ENCODE assay signal across 9 cellular contexts in the genomic region with DNA sequence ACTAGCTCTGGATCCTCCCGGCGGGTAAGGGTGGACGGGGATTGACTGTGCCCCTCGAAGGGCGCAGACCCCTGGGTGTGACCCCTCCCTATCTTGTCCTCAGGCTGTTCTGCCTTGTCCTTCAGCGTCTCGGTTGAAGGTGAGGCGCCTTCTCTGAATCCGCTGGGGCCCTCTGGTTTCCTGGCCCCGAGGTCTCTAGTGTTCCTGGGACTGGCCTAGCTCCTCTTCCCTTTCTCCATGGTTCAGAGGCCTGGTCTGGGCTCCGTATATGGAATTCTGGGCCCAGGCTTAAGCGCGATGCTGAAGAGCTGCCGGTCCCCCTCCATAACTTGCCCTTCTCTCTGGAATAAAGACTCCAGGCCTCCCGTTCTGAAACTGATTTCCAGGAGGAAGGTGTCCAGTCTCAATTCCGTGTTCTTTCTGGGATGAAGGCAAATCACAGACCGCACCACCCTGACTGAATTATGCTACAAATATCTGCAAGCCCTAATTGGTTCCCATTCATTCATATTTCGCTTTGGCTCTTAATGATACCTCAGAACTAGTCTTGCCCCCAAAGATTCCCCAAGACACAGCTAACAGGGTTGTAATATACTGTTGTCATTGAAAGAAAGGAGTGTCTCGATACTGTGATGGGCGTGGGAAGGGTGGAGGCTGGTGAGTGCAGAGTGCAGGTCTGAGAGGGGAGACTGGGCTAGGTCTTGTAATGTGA. TPM values are rescaled to one million over a fixed set of nuclear protein-coding genes. Genes with fewer than 3 reads are reported as not detected.
DNase-seq lines count a peak whose midpoint lies in the region; ATAC-seq and TF ChIP-seq lines count a peak whose summit lies in the region.
"Had no signal": no experiment of that assay in that cellular context is flagged by ENCODE, and none has a peak within 500 bp of the region (broad histone marks: within the 10 kb centered on the region; RNA-seq: fewer than 3 reads in every experiment).

No MANE protein-coding gene starts in this region.

- DNase-seq in EH (ENCODE audit: low read depth), result peak; percentile 35
- no peak for DNase-seq in astrocyte of the spinal cord (ENCODE audit: low read depth, low spot score)
- DNase-seq in right lobe of liver, result no peak
- peak; percentile 28 for DNase-seq in transverse colon
- DNase-seq in NCI-H1105 treated with DMSO at 0.1 percent for 48 hours (lab: John Stamatoyannopoulos, UW), result no peak
- no peak for DNase-seq in NCI-H2029 treated with DMSO at 0.1 percent for 48 hours (lab: John Stamatoyannopoulos, UW)
- DNase-seq in KBM-7, result no peak

- H3K27ac ChIP-seq in right lobe of liver, result peak overlapping the region; percentile 74 to 84 (median 76)
- H3K27ac ChIP-seq in transverse colon, result peak overlapping the region; percentile 85 to 90 (median 88)

- ATAC-seq in HG03159 (IDR thresholded peaks at IDR 0.05; ENCODE audit: unreplicated experiment), result peak; percentile 26
- ATAC-seq in right lobe of liver, result peak in 2 of 4 donors; percentile 1 to 3

- H3K4me1 ChIP-seq in right lobe of liver (peaks cover 0 to 35% (median 8%) of the 10 kb centered on the region in 4 donors), transverse colon (peaks cover 17 to 27% (median 21%) of the 10 kb centered on the region in 4 donors)

- H3K27me3 ChIP-seq in right lobe of liver (no peaks in the 10 kb centered on the region), transverse colon (no peaks in the 10 kb centered on the region)

- 22% methylated on average over 9 of the region's 20 CpGs for WGBS in right lobe of liver (ENCODE audit: insufficient coverage, low coverage, low lambda C conversion rate, missing lambda C conversion rate)
- 5 to 18% methylated on average over 8 to 20 of the region's 20 CpGs for WGBS in transverse colon (ENCODE audit: low coverage in 1 of 2), 2 donors

- H3K36me3 ChIP-seq in right lobe of liver, result peaks cover 0 to 27% (median 12%) of the 10 kb centered on the region in 4 donors
- H3K36me3 ChIP-seq in transverse colon, result peaks cover 0 to 22% (median 7%) of the 10 kb centered on the region in 4 donors

- no peak for TF ChIP-seq POLR2A in right lobe of liver (IDR thresholded peaks at IDR 0.05)
- no peak for TF ChIP-seq POLR2A in transverse colon (IDR thresholded peaks at IDR 0.05)

- no peaks in the 10 kb centered on the region for H3K9me3 ChIP-seq in right lobe of liver
- no peaks in the 10 kb centered on the region for H3K9me3 ChIP-seq in transverse colon

- no peak for TF ChIP-seq EP300 in transverse colon (IDR thresholded peaks at IDR 0.05; ENCODE audit: low read depth)

- peak overlapping the region; percentile 93 for H3K4me3 ChIP-seq in astrocyte of the spinal cord (ENCODE audit: low read depth, low read length)
- peak overlapping the region; percentile 67 to 97 (median 96) for H3K4me3 ChIP-seq in right lobe of liver
- H3K4me3 ChIP-seq in transverse colon, result peak overlapping the region; percentile 75 to 96 (median 87)

- no peak for TF ChIP-seq CTCF in astrocyte of the spinal cord (IDR thresholded peaks at IDR 0.05; ENCODE audit: low read depth, low read length)
- no peak for TF ChIP-seq CTCF in right lobe of liver (IDR thresholded peaks at IDR 0.05)
- TF ChIP-seq CTCF in transverse colon (IDR thresholded peaks at IDR 0.05), result no peak

- intact Hi-C loops in right lobe of liver (cut with DNase I), result no loop called here
- intact Hi-C loops in transverse colon (cut with DNase I; ENCODE audit: low total_unique reads), result no loop called here

- in situ Hi-C loops in astrocyte of the spinal cord (cut with HindIII; ENCODE audit: low sequenced_read_pairs) (no loop called here), transverse colon (cut with MboI; ENCODE audit: low pct_ligation_motif_present in 1 of 4, low pct_unique_long_range_greater_than_20kb in 1 of 4, low sequenced_read_pairs in 3 of 4) (no loop called here), KBM-7 (cut with MboI; ENCODE audit: low pct_unique_long_range_greater_than_20kb, low sequenced_read_pairs) (no loop called here)

RNA-seq across cellular contexts. Expression of a gene that starts 0.7 kb away (rescaled TPM):
- total RNA-seq in right lobe of liver (10 to 100 TPM; 16.2 to 25.4 (median 19.5) TPM), transverse colon (100 to 1,000 TPM in 2 of 4 donors, 10 to 100 TPM in 2; 76.4 to 162 (median 105) TPM)

RNA-seq across cellular contexts. Expression of a gene that starts 11.1 kb away (rescaled TPM):
- total RNA-seq in right lobe of liver, result under 1 TPM in 1 of 6 experiments, not detected in 5; 0.84 TPM
- 1 to 10 TPM in 1 of 4 donors, not detected in 3; 2.5 TPM for total RNA-seq in transverse colon
- total RNA-seq: SK-MEL-5 had no signal

RNA-seq across cellular contexts. Expression of a gene that starts 19.5 kb away (rescaled TPM):
- total RNA-seq in right lobe of liver, result 10 to 100 TPM in 4 of 6 experiments, 1 to 10 TPM in 2; 6.7 to 22.6 (median 13.2) TPM
- total RNA-seq in transverse colon, result 100 to 1,000 TPM in 1 of 4 donors, 10 to 100 TPM in 3; 24.1 to 132 (median 56.2) TPM

RNA-seq across cellular contexts. Expression of a gene that starts 26.1 kb away (rescaled TPM):
- 10 to 100 TPM; 12.2 to 21.1 (median 18.2) TPM for total RNA-seq in right lobe of liver
- total RNA-seq in transverse colon, result 100 to 1,000 TPM in 2 of 4 donors, 10 to 100 TPM in 2; 58.2 to 248 (median 100) TPM

RNA-seq across cellular contexts. Expression of a gene that starts 26.9 kb away (rescaled TPM):
- total RNA-seq in right lobe of liver (10 to 100 TPM; 23.4 to 67.8 (median 33.9) TPM), transverse colon (100 to 1,000 TPM in 1 of 4 donors, 10 to 100 TPM in 3; 75.2 to 131 (median 89.0) TPM)

Comparison
In these comparisons a context has a peak if more than half of its experiments do, and no peak if none do; other contexts are left out.
1. DNase-seq: peak in EH (single experiment) and transverse colon (single experiment); none in astrocyte of the spinal cord (single experiment), right lobe of liver (0 of 3), NCI-H1105 treated with DMSO at 0.1 percent for 48 hours (single experiment), NCI-H2029 treated with DMSO at 0.1 percent for 48 hours (single experiment) and KBM-7 (single experiment).
2. Peak in every context shown above with its lines, with median percentiles within 50 percentile points of each other: H3K4me3 ChIP-seq.